In genomic region chr11:35856259-35856658, GRCh38 we compare ENCODE assay signal across 10 cellular contexts.
"Had no signal": no experiment of that assay in that cellular context is flagged by ENCODE, and none has a peak within 500 bp of the region (broad histone marks: within the 10 kb centered on the region; RNA-seq: fewer than 3 reads in every experiment).

No MANE protein-coding gene starts in this region.

- H3K27ac ChIP-seq: GM23248, KMS-11 had no signal

- H3K4me3 ChIP-seq: GM23248 had no signal

- FAIRE-seq: H54, HTR-8/SVneo had no signal

- H3K9ac ChIP-seq: GM23248, KMS-11 had no signal

- DNase-seq: GM23248, GOT3, H9, HCEC 1CT, HFFc6, IMR-90, KBM-7 had no signal

- H2AFZ ChIP-seq: GM23248 had no signal

- H3K4me2 ChIP-seq: KMS-11 had no signal
